In the genomic region with DNA sequence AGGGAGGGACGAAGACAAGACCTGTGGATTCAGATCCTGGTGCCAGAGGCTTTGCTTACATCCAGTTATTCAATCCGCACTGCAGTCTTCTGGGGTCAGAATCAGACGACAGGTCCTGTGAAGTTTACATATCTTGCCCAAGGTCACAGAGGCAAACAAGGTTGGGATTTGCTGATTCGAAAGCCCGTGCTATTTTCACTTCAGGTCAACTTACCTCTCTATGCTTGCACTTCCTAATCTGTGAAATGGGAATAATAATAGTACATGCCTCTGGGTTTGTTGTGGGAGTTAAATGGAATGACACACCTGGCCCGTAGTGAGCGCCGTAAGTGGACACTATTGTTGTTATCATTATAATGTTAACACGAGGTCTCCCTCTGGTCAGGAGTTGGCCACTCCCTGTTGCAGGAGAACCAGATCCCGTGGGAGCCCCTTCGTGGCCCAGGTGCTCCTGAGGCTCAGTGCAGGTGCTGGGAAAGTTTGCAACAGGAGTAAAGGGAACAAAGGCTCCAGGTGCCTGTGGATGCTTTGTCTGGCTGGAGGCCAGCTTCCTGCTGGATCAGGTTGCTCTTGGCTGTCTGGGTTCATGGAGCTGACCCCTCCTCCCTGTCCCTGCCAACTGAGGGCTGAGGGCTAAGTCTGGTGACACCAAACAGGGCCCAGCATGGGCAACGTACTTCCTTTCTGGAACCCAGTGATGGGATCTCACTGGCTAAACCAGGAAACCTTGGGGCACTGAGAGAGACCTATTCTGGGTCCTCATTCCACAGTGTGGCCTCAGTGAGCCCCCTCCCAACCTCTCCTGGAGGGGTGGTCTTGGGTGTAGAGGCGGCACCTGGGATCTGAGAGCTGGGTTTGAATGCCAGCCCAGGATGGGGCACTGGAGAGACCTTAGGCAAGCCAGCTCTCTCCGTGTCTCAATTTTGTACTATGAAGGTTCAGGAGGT, we compare ENCODE assay signal across 12 cellular contexts. TPM values are rescaled to one million over a fixed set of nuclear protein-coding genes. Genes with fewer than 3 reads are reported as not detected.
DNase-seq lines count a peak whose midpoint lies in the region; ATAC-seq and TF ChIP-seq lines count a peak whose summit lies in the region.
"Had no signal": no experiment of that assay in that cellular context is flagged by ENCODE, and none has a peak within 500 bp of the region (broad histone marks: within the 10 kb centered on the region; RNA-seq: fewer than 3 reads in every experiment).

No MANE protein-coding gene starts in this region.

- no peaks in the 10 kb centered on the region for H3K36me3 ChIP-seq in body of pancreas (replicated peaks in 1 of 2; ENCODE audit: insufficient read depth in 1 of 2, low read depth in 2 of 2)

- DNase-seq in Calu3 = peak; percentile 85
- peak; percentile 54 for DNase-seq in NCI-H2107 treated with DMSO at 0.1 percent for 48 hours (lab: John Stamatoyannopoulos, UW; ENCODE audit: unreplicated experiment)
- DNase-seq in body of pancreas = peak; percentile 92 to 97 (median 96)
- DNase-seq in GM10248 (ENCODE audit: extremely low spot score) = no peak
- no peak for DNase-seq in NOMO-1 treated with DMSO at 0.1 percent for 48 hours (lab: John Stamatoyannopoulos, UW; ENCODE audit: unreplicated experiment)
- DNase-seq: AML-193, left ventricle myocardium superior, NCI-H2227 treated with DMSO at 0.1 percent for 48 hours had no signal

- no peak for TF ChIP-seq CTCF in Calu3 (IDR thresholded peaks at IDR 0.05; ENCODE audit: unreplicated experiment)
- TF ChIP-seq CTCF in body of pancreas (IDR thresholded peaks at IDR 0.05) = no peak
- TF ChIP-seq CTCF in nephron (IDR thresholded peaks at IDR 0.05; ENCODE audit: unreplicated experiment in 3 of 3) = no peak
- no peak for TF ChIP-seq CTCF in GM10248 (IDR thresholded peaks at IDR 0.05; ENCODE audit: control extremely low read depth, extremely low read depth, low read depth, missing control alignments)

- WGBS in body of pancreas, 2 donors = 20 to 31% methylated on average over 12 to 14 of the region's 14 CpGs

- POLR2A ChIA-PET in GM10248 (lab: Yijun Ruan, JAX) = no interaction called here

- H3K9me3 Mint-ChIP-seq in Calu3 (ENCODE audit: low read depth, unreplicated experiment) (no peaks in the 10 kb centered on the region), nephron (no peaks in the 10 kb centered on the region)

- H3K27me3 ChIP-seq in body of pancreas = no peaks in the 10 kb centered on the region

- H3K4me3 ChIP-seq in body of pancreas = no peak overlapping the region

- H3K4me1 Mint-ChIP-seq in Calu3 (ENCODE audit: low read depth, unreplicated experiment) = peaks cover 76% of the 10 kb centered on the region
- H3K4me1 Mint-ChIP-seq in nephron = peaks cover 27% of the 10 kb centered on the region

- intact Hi-C loops in Calu3 (cut with micrococcal nuclease; ENCODE audit: unreplicated experiment) = loop anchor here (2.0 kb wide), 1 partner anchor 24 kb away; no protein-coding TSS in a partner anchor
- intact Hi-C loops in body of pancreas (cut with DNase I) = loop anchor here (5.0 kb wide), 1 partner anchor 51 kb away; no protein-coding TSS in a partner anchor

- no peak overlapping the region for H3K4me3 Mint-ChIP-seq in Calu3 (ENCODE audit: low read depth, unreplicated experiment)
- no peak overlapping the region for H3K4me3 Mint-ChIP-seq in nephron

- ATAC-seq in body of pancreas (peak; percentile 45), GM21529 (IDR thresholded peaks at IDR 0.05; ENCODE audit: unreplicated experiment) (no peak), HG03280 (IDR thresholded peaks at IDR 0.05; ENCODE audit: unreplicated experiment) (no peak)
- ATAC-seq: activated CD4-positive, CD25-positive, alpha-beta regulatory T cell treated with anti-CD3 and anti-CD28 coated beads, Interleukin-2, amount 50 U/mL, for 24 hours; left ventricle myocardium superior had no signal

- H3K4me1 ChIP-seq in body of pancreas = peaks cover 64% of the 10 kb centered on the region

- no peaks in the 10 kb centered on the region for H3K9me3 ChIP-seq in body of pancreas

- peak overlapping the region; percentile 74 to 91 (median 88) for H3K27ac ChIP-seq in body of pancreas

- H3K27ac Mint-ChIP-seq in Calu3 (ENCODE audit: unreplicated experiment) = peak overlapping the region; percentile 22
- H3K27ac Mint-ChIP-seq in nephron = peak overlapping the region; percentile 50 to 56 (median 55)

- CTCF ChIA-PET in Calu3 (lab: Charles Lee) = interaction anchor here (1.9 to 2.6 kb wide), 3 partner anchors 18 to 72 kb away, joined by 6 to 14 read pairs (median 8); a partner anchor contains a TSS
- CTCF ChIA-PET in GM10248 (lab: Yijun Ruan, JAX) = interaction anchor here (1.2 to 3.4 kb wide), 10 partner anchors 12 to 231 kb away, joined by 3 to 14 read pairs (median 6); a partner anchor contains a TSS

- no peaks in the 10 kb centered on the region for H3K27me3 Mint-ChIP-seq in Calu3 (ENCODE audit: unreplicated experiment)
- no peaks in the 10 kb centered on the region for H3K27me3 Mint-ChIP-seq in nephron (ENCODE audit: low read depth)

- TSS peak; percentile 31 for BruUV-seq in Calu3 (replicated peaks; lab: Mats Ljungman, UMichigan)

- peak in 2 of 3 donors; percentile 6 to 25 for TF ChIP-seq POLR2A in body of pancreas (IDR thresholded peaks at IDR 0.05)

- H3K36me3 Mint-ChIP-seq in Calu3 (ENCODE audit: insufficient read depth, unreplicated experiment) (peaks cover 10% of the 10 kb centered on the region), nephron (ENCODE audit: low read depth) (no peaks in the 10 kb centered on the region)

RNA-seq across cellular contexts. Expression of a gene that starts 40.1 kb away (rescaled TPM):
- total RNA-seq in Calu3 (2022) = 67.3 and 73.0 TPM in 2 replicates
- total RNA-seq in body of pancreas = 10 to 100 TPM; 42.8 to 63.9 TPM

RNA-seq across cellular contexts. Expression of a gene that starts 58.8 kb away (rescaled TPM):
- total RNA-seq in Calu3 (2022) = 96.1 and 108 TPM in 2 replicates
- 10 to 100 TPM; 77.5 to 78.6 TPM for total RNA-seq in body of pancreas

Comparison
In these comparisons a context has a peak if more than half of its experiments do, and no peak if none do; other contexts are left out.
1. DNase-seq: peak in Calu3 (single experiment), NCI-H2107 treated with DMSO at 0.1 percent for 48 hours (single experiment) and body of pancreas (4 of 4); none in GM10248 (single experiment) and NOMO-1 treated with DMSO at 0.1 percent for 48 hours (single experiment).